Comparison of ENCODE assay signal across 24 cellular contexts in the genomic region with DNA sequence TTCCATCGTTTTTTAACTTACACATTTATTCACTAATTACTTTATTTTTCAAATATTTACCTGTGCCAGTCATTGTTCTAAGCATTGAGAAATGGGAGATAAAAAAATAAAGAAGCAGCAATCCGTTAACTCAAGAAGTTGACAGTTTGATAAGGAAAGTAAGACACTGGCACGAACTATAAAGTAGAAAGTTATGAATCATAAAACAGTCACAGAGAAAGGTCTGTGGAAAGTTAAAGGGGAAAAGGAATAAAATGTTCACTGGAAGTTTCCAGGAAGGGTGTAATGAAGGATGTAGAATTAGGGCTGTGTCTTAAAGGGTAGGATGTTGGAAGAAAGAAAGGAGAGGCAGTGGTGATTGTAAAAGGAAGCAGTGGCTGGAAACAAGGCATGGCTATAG.
"Had no signal": no experiment of that assay in that cellular context is flagged by ENCODE, and none has a peak within 500 bp of the region (broad histone marks: within the 10 kb centered on the region; RNA-seq: fewer than 3 reads in every experiment).

No MANE protein-coding gene starts in this region.

- H3K4me1 ChIP-seq: colonic mucosa, foreskin keratinocyte, left lung, pancreas, right lobe of liver, upper lobe of right lung had no signal

- H3K36me3 ChIP-seq: colonic mucosa, gastroesophageal sphincter, heart left ventricle, left lung, pancreas, right lobe of liver, thoracic aorta, tibial nerve, upper lobe of right lung, uterus had no signal

- H3K9me3 ChIP-seq: colonic mucosa, gastroesophageal sphincter, heart left ventricle, left lung, pancreas, right lobe of liver, thoracic aorta, tibial nerve, upper lobe of right lung, uterus had no signal

- FAIRE-seq: islet of Langerhans, pancreas, small intestine had no signal

- H3K27me3 ChIP-seq: colonic mucosa, gastroesophageal sphincter, heart left ventricle, left lung, pancreas, right lobe of liver, tibial nerve, upper lobe of right lung, uterus had no signal

- H3K27ac ChIP-seq: colonic mucosa, epithelial cell of prostate, foreskin keratinocyte, heart left ventricle, left lung, pancreas, right lobe of liver, thoracic aorta, tibial nerve, upper lobe of right lung had no signal

- DNase-seq: colonic mucosa; effector CD8-positive, alpha-beta T cell; endodermal cell; foreskin keratinocyte; heart left ventricle; hippocampal formation; left cardiac atrium; left lung; naive thymus-derived CD8-positive, alpha-beta T cell; nephron progenitor cell; nucleus accumbens; pancreas; right lobe of liver; small intestine; stimulated activated CD4-positive, alpha-beta T cell treated with anti-CD3 and anti-CD28 coated beads, Interleukin-15, amount 100 ng/mL, for 24 hours; stimulated activated CD4-positive, alpha-beta T cell treated with anti-CD3 and anti-CD28 coated beads, Interleukin-2, amount 100 ng/mL, for 48 hours; stimulated activated naive B cell treated with anti-CD40 and anti-IgM and Interleukin-4, amounts not matched to agents 10 μg/mL and 1 μg/mL and 100 μg/mL, for 72 hours; upper lobe of right lung; uterus had no signal

- H3K4me3 ChIP-seq: colonic mucosa, gastroesophageal sphincter, heart left ventricle, left lung, pancreas, right lobe of liver, thoracic aorta, tibial nerve, upper lobe of right lung, uterus had no signal
